ENCODE assay signal across 8 cellular contexts in genomic region chr1:13730301-13730700, GRCh38. TPM values are rescaled to one million over a fixed set of nuclear protein-coding genes. Genes with fewer than 3 reads are reported as not detected.
DNase-seq lines count a peak whose midpoint lies in the region; ATAC-seq, FAIRE-seq and TF ChIP-seq lines count a peak whose summit lies in the region.

No MANE protein-coding gene starts in this region.

- H3K9ac ChIP-seq in BLaER1 (peak overlapping the region; percentile 85), OCI-LY3 (ENCODE audit: low read length) (peak overlapping the region; percentile 82), keratinocyte (ENCODE audit: control insufficient read depth, extremely low read depth, insufficient read depth, low read length) (no peak overlapping the region), smooth muscle cell (ENCODE audit: low read depth) (no peak overlapping the region)

- peaks cover 95% of the 10 kb centered on the region for H3K79me2 ChIP-seq in OCI-LY3 (ENCODE audit: low read length)
- peaks cover 14% of the 10 kb centered on the region for H3K79me2 ChIP-seq in keratinocyte (ENCODE audit: control insufficient read depth, insufficient read depth, low read length)
- H3K79me2 ChIP-seq in smooth muscle cell (ENCODE audit: low read depth), result peaks cover 14% of the 10 kb centered on the region

- no peaks in the 10 kb centered on the region for H3K9me1 ChIP-seq in keratinocyte (ENCODE audit: control insufficient read depth, extremely low read depth, insufficient read depth, low read length)

- H3K4me1 ChIP-seq in BLaER1, result peaks cover 96% of the 10 kb centered on the region
- H3K4me1 ChIP-seq in OCI-LY3 (ENCODE audit: low read length), result peaks cover 85% of the 10 kb centered on the region
- peaks cover 13% of the 10 kb centered on the region for H3K4me1 ChIP-seq in keratinocyte (ENCODE audit: control insufficient read depth, extremely low read depth, insufficient read depth, low read length)
- H3K4me1 ChIP-seq in SJCRH30, result no peaks in the 10 kb centered on the region
- no peaks in the 10 kb centered on the region for H3K4me1 ChIP-seq in smooth muscle cell (ENCODE audit: low read depth)

- peaks cover 11% of the 10 kb centered on the region; the same call in 1 of the 2 replicates for H3K36me3 ChIP-seq in BLaER1
- peaks cover 12% of the 10 kb centered on the region for H3K36me3 ChIP-seq in OCI-LY3 (replicated peaks; ENCODE audit: low read depth, low read length)
- no peaks in the 10 kb centered on the region for H3K36me3 ChIP-seq in keratinocyte (ENCODE audit: control insufficient read depth in 2 of 2, extremely low read depth in 1 of 2, insufficient read depth in 2 of 2, low read length in 2 of 2)
- H3K36me3 ChIP-seq in SJCRH30, result no peaks in the 10 kb centered on the region
- H3K36me3 ChIP-seq in smooth muscle cell (ENCODE audit: low read depth), result no peaks in the 10 kb centered on the region

- dilution Hi-C loops in keratinocyte (cut with MboI; ENCODE audit: extremely low pct_ligation_motif_present, low sequenced_read_pairs), result no loop called here

- no peak for TF ChIP-seq CTCF in OCI-LY3 (IDR thresholded peaks at IDR 0.05; ENCODE audit: low read depth, low read length)
- no peak for TF ChIP-seq CTCF in keratinocyte (optimal IDR thresholded peaks at IDR 0.05 in 1 of 3, IDR thresholded peaks at IDR 0.05 in 1 of 3, conservative IDR thresholded peaks at IDR 0.05 in 1 of 3; ENCODE audit: extremely low read depth in 1 of 3, insufficient read depth in 2 of 3, low read length in 3 of 3)
- TF ChIP-seq CTCF in smooth muscle cell (IDR thresholded peaks at IDR 0.05; ENCODE audit: borderline replicate concordance, insufficient read depth, poor library complexity, severe bottlenecking), result no peak

- H3K9me3 ChIP-seq in BLaER1, result no peaks in the 10 kb centered on the region
- peaks cover 3% of the 10 kb centered on the region; the same call in 1 of the 2 replicates for H3K9me3 ChIP-seq in OCI-LY3 (ENCODE audit: insufficient read depth, low read length)
- no peaks in the 10 kb centered on the region for H3K9me3 ChIP-seq in keratinocyte (ENCODE audit: control insufficient read depth, low read depth, low read length)
- H3K9me3 ChIP-seq in SJCRH30 (replicated peaks), result no peaks in the 10 kb centered on the region
- H3K9me3 ChIP-seq in smooth muscle cell (replicated peaks; ENCODE audit: low read depth), result no peaks in the 10 kb centered on the region

- no peaks in the 10 kb centered on the region for H4K20me1 ChIP-seq in BLaER1
- H4K20me1 ChIP-seq in OCI-LY3 (ENCODE audit: insufficient read depth, low read length), result peaks cover 12% of the 10 kb centered on the region
- H4K20me1 ChIP-seq in keratinocyte (ENCODE audit: control insufficient read depth, extremely low read depth, insufficient read depth, low read length), result no peaks in the 10 kb centered on the region
- peaks cover 38% of the 10 kb centered on the region for H4K20me1 ChIP-seq in smooth muscle cell (ENCODE audit: low read depth)

- H3K27ac ChIP-seq in BLaER1 (peak overlapping the region; percentile 98), OCI-LY3 (ENCODE audit: low read length) (peak overlapping the region; percentile 99), keratinocyte (ENCODE audit: control insufficient read depth, insufficient read depth, low read length) (no peak overlapping the region), SJCRH30 (no peak overlapping the region), smooth muscle cell (ENCODE audit: low read depth) (no peak overlapping the region)

- H3K27me3 ChIP-seq in BLaER1 (no peaks in the 10 kb centered on the region), OCI-LY3 (ENCODE audit: low read depth, low read length) (no peaks in the 10 kb centered on the region), keratinocyte (ENCODE audit: control insufficient read depth, extremely low read depth, insufficient read depth, low read length) (no peaks in the 10 kb centered on the region), SJCRH30 (peaks cover 5% of the 10 kb centered on the region; the same call in 1 of the 2 replicates), smooth muscle cell (ENCODE audit: low read depth) (no peaks in the 10 kb centered on the region)

- ATAC-seq in GM19467 (IDR thresholded peaks at IDR 0.05; ENCODE audit: unreplicated experiment) (peak; percentile 1), HG03139 (IDR thresholded peaks at IDR 0.05; ENCODE audit: unreplicated experiment) (no peak)

- no peaks in the 10 kb centered on the region for H3F3A ChIP-seq in smooth muscle cell (ENCODE audit: low read depth)

- H3K4me3 ChIP-seq in BLaER1 (peak overlapping the region; percentile 51), OCI-LY3 (ENCODE audit: low read length) (peak overlapping the region; percentile 64), keratinocyte (ENCODE audit: control insufficient read depth in 2 of 3, extremely low read depth in 1 of 3, insufficient read depth in 2 of 3, low read depth in 1 of 3, low read length in 3 of 3) (no peak overlapping the region), SJCRH30 (no peak overlapping the region), smooth muscle cell (no peak overlapping the region)

- FAIRE-seq in keratinocyte (lab: Jason Lieb, UNC), result no peak

- no peak overlapping the region for H2AFZ ChIP-seq in OCI-LY3 (ENCODE audit: low read depth, low read length)
- no peak overlapping the region for H2AFZ ChIP-seq in keratinocyte (ENCODE audit: control insufficient read depth, low read length)
- no peak overlapping the region for H2AFZ ChIP-seq in smooth muscle cell (ENCODE audit: low read depth)

- DNase-seq in keratinocyte (ENCODE audit: low read depth, low spot score), result no peak
- no peak for DNase-seq in SJCRH30
- no peak for DNase-seq in NCI-H2196 treated with DMSO at 0.1 percent for 48 hours (lab: John Stamatoyannopoulos, UW; ENCODE audit: unreplicated experiment)
- DNase-seq in smooth muscle cell (lab: John Stamatoyannopoulos, UW; ENCODE audit: unreplicated experiment), result no peak

- H3K4me2 ChIP-seq in BLaER1, result peak overlapping the region; percentile 97
- H3K4me2 ChIP-seq in OCI-LY3 (ENCODE audit: low read length), result peak overlapping the region; percentile 91
- peak overlapping the region; percentile 51 for H3K4me2 ChIP-seq in keratinocyte (ENCODE audit: control insufficient read depth, extremely low read depth, insufficient read depth, low read depth, low read length)
- H3K4me2 ChIP-seq in smooth muscle cell, result no peak overlapping the region

- 88% methylated on average over 1 of the region's 1 CpG for WGBS in smooth muscle cell (ENCODE audit: low lambda C conversion rate)

RNA-seq across cellular contexts. Expression of gene PRDM2, which starts 30.3 kb away (rescaled TPM):
- polyA plus RNA-seq in keratinocyte (10.8 to 14.2 TPM (median 13.8 TPM) in 3 replicates), smooth muscle cell (18.5 and 19.8 TPM in 2 replicates)
- polyA plus RNA-seq in keratinocyte (2011; ENCODE audit: low read depth), result 25.2 TPM
- 9.4 and 12.4 TPM in 2 replicates for polyA plus RNA-seq in keratinocyte (2011; cell fraction: cytosol; rRNA removed)
- 36.0 and 40.0 TPM in 2 replicates for polyA plus RNA-seq in keratinocyte (2011; cell fraction: nucleus; rRNA removed)
- 14.2 and 17.1 TPM in 2 replicates for polyA plus RNA-seq in keratinocyte (2012; ENCODE audit: low replicate concordance)
- polyA minus RNA-seq in keratinocyte, result 12.5 to 22.8 TPM (median 18.3 TPM) in 3 replicates
- polyA minus RNA-seq in keratinocyte (2011; cell fraction: cytosol; rRNA and poly(A)+ RNA removed), result 10.6 TPM
- 15.7 and 34.1 TPM in 2 replicates for polyA minus RNA-seq in keratinocyte (2011; cell fraction: nucleus; rRNA and poly(A)+ RNA removed)
- total RNA-seq in SJCRH30 (2014; rRNA removed; shearing (Covaris generic)), result 25.2 and 28.4 TPM in 2 replicates
- total RNA-seq in smooth muscle cell, result 20.0 and 24.3 TPM in 2 replicates

Comparison
In these comparisons a context has a peak if more than half of its experiments do, and no peak if none do; other contexts are left out.
1. H3K27ac ChIP-seq: peak in BLaER1 (single experiment) and OCI-LY3 (single experiment); none in keratinocyte (single experiment), SJCRH30 (single experiment) and smooth muscle cell (single experiment).
2. H3K4me3 ChIP-seq: peak in BLaER1 (single experiment) and OCI-LY3 (single experiment); none in keratinocyte (0 of 3), SJCRH30 (single experiment) and smooth muscle cell (single experiment).
3. H3K9ac ChIP-seq: peak in BLaER1 (single experiment) and OCI-LY3 (single experiment); none in keratinocyte (single experiment) and smooth muscle cell (single experiment).